Comparison of ENCODE assay signal across 1 cellular context in the genomic region with DNA sequence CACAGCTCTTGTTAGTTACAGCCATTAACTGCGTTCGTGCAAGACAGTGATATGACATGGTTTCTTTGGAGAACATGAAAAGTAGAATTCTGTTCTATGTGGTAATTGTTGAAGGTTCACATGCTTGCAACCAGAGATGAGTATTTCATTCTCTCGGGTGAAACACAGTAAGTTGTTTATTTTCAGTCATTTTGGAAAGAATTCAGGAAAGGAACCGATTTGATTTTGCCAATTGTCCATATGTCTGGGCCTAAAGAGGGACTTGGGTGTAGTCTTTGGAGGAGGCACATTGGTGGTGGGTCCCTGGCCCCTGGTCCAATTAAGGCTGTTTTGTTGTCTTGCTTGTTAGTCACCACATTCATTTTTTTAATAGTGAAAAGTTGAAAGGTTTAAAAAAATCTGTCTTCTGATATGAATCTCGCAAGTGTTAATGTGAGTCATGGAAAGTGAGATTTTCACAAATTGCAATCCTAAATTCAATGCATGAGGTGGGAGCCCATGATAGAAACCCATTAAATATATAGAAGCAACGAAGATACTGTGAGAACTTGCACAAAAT.
TF ChIP-seq lines count a peak whose summit lies in the region.

No MANE protein-coding gene starts in this region.

TF ChIP-seq in SK-N-SH treated with all-trans-retinoic acid at 6 μM for 48 hours, 23 proteins besides CTCF, POLR2A, EP300 and RAD21 (continued from another document):
- TF ChIP-seq, protein P1, sequence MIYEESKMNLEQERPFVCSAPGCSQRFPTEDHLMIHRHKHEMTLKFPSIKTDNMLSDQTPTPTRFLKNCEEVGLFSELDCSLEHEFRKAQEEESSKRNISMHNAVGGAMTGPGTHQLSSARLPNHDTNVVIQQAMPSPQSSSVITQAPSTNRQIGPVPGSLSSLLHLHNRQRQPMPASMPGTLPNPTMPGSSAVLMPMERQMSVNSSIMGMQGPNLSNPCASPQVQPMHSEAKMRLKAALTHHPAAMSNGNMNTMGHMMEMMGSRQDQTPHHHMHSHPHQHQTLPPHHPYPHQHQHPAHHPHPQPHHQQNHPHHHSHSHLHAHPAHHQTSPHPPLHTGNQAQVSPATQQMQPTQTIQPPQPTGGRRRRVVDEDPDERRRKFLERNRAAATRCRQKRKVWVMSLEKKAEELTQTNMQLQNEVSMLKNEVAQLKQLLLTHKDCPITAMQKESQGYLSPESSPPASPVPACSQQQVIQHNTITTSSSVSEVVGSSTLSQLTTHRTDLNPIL (CRISPR knock-in tag; IDR thresholded peaks at IDR 0.05; ENCODE audit: low read depth): no peak
- no peak for TF ChIP-seq ISL1 (CRISPR knock-in tag; IDR thresholded peaks at IDR 0.05)
- TF ChIP-seq BACH2 (CRISPR knock-in tag; IDR thresholded peaks at IDR 0.05; ENCODE audit: borderline replicate concordance): no peak
- TF ChIP-seq ZNF8 (CRISPR knock-in tag; IDR thresholded peaks at IDR 0.05): no peak
- TF ChIP-seq TOX (CRISPR knock-in tag; IDR thresholded peaks at IDR 0.05; ENCODE audit: borderline replicate concordance): no peak
- no peak for TF ChIP-seq ZNF70 (CRISPR knock-in tag; IDR thresholded peaks at IDR 0.05)
- TF ChIP-seq SNAI2 (CRISPR knock-in tag; IDR thresholded peaks at IDR 0.05): no peak
- TF ChIP-seq CSDC2 (CRISPR knock-in tag; IDR thresholded peaks at IDR 0.05): no peak
TF ChIP-seq in SK-N-SH treated with all-trans-retinoic acid at 6 μM for 48 hours: peak in this region for 0.
